Comparison of ENCODE assay signal across 17 cellular contexts in genomic region chr14:51889851-51890250, GRCh38. TPM values are rescaled to one million over a fixed set of nuclear protein-coding genes. Genes with fewer than 3 reads are reported as not detected.
DNase-seq lines count a peak whose midpoint lies in the region; ATAC-seq, FAIRE-seq and TF ChIP-seq lines count a peak whose summit lies in the region.
"Had no signal": no experiment of that assay in that cellular context is flagged by ENCODE, and none has a peak within 500 bp of the region (broad histone marks: within the 10 kb centered on the region; RNA-seq: fewer than 3 reads in every experiment).

No MANE protein-coding gene starts in this region.

- H4K20me1 ChIP-seq in GM12878 (ENCODE audit: control insufficient read depth, insufficient read depth): no peaks in the 10 kb centered on the region

- peak; percentile 25; the same call in 2 of the 3 replicates for ATAC-seq in GM12878
- ATAC-seq in natural killer cell: peak; percentile 6 to 55 (median 11)
- ATAC-seq: psoas muscle had no signal

- H3K36me3 Mint-ChIP-seq in activated CD4-positive, alpha-beta T cell treated with anti-CD3 and anti-CD28 coated beads, Interleukin-2, amount 10 ng/mL, durations not matched to agents 7 days and 5 days (ENCODE audit: low read depth): peaks cover 71% of the 10 kb centered on the region
- peaks cover 10% of the 10 kb centered on the region for H3K36me3 Mint-ChIP-seq in natural killer cell

- H3K4me3 ChIP-seq in GM12878: no peak overlapping the region
- no peak overlapping the region for H3K4me3 ChIP-seq in lower leg skin (ENCODE audit: low read depth, poor library complexity, severe bottlenecking)
- H3K4me3 ChIP-seq: adrenal gland, coronary artery, Peyer's patch, psoas muscle, upper lobe of left lung had no signal

- no peak overlapping the region for H3K9ac ChIP-seq in GM12878 (ENCODE audit: control insufficient read depth, insufficient read depth, low read length)

- peaks cover 55% of the 10 kb centered on the region for H3K4me1 Mint-ChIP-seq in activated CD4-positive, alpha-beta T cell treated with anti-CD3 and anti-CD28 coated beads, Interleukin-2, amount 10 ng/mL, durations not matched to agents 7 days and 5 days
- H3K4me1 Mint-ChIP-seq in natural killer cell: peaks cover 87 to 98% of the 10 kb centered on the region in 2 donors

- no TSS peak for BruUV-seq in GM12878 (replicated peaks; lab: Mats Ljungman, UMichigan)

- RAD21 ChIA-PET in GM12878 (lab: Charles Lee; ENCODE audit: unreplicated experiment): interaction anchor here (0.8 to 2.8 kb wide), 3 partner anchors 9 to 46 kb away, joined by 3 to 12 read pairs (median 4); partner anchors contain the start of gene GNG2

- H2AFZ ChIP-seq in GM12878 (ENCODE audit: control insufficient read depth, low read depth, low read length): no peak overlapping the region; the same call in 1 of the 2 replicates

- peaks cover 3% of the 10 kb centered on the region for H3K4me1 ChIP-seq in GM12878 (ENCODE audit: control insufficient read depth, insufficient read depth, low read length)
- H3K4me1 ChIP-seq: psoas muscle had no signal

- peaks cover 4% of the 10 kb centered on the region for H3K9me3 Mint-ChIP-seq in activated CD4-positive, alpha-beta T cell treated with anti-CD3 and anti-CD28 coated beads, Interleukin-2, amount 10 ng/mL, durations not matched to agents 7 days and 5 days
- no peaks in the 10 kb centered on the region for H3K9me3 Mint-ChIP-seq in natural killer cell

- no peaks in the 10 kb centered on the region for H3K27me3 Mint-ChIP-seq in activated CD4-positive, alpha-beta T cell treated with anti-CD3 and anti-CD28 coated beads, Interleukin-2, amount 10 ng/mL, durations not matched to agents 7 days and 5 days
- H3K27me3 Mint-ChIP-seq in natural killer cell (ENCODE audit: low read depth in 2 of 2): no peaks in the 10 kb centered on the region

- DNase-seq in activated CD4-positive, alpha-beta T cell treated with anti-CD3 and anti-CD28 coated beads, Interleukin-2, amount 10 ng/mL, durations not matched to agents 7 days and 5 days: no peak
- DNase-seq in activated CD4-positive, alpha-beta T cell treated with anti-CD3 and anti-CD28 coated beads for 4 hours: no peak
- DNase-seq in NCI-H2081 treated with DMSO at 0.1 percent for 48 hours (lab: John Stamatoyannopoulos, UW) (peak; percentile 58), GM12878 (ENCODE audit: low read depth, low spot score) (no peak), natural killer cell (no peak), lower leg skin (ENCODE audit: low spot score in 2 of 2) (no peak), GM19240 (ENCODE audit: insufficient read length, low spot score) (no peak)
- DNase-seq in stimulated activated CD4-positive, alpha-beta T cell treated with anti-CD3 and anti-CD28 coated beads, Interleukin-2, amount 100 ng/mL, for 24 hours: no peak
- DNase-seq: activated CD4-positive, alpha-beta T cell treated with anti-CD3 and anti-CD28 coated beads for 48 hours; adrenal gland; DMS53; NCI-H1048; NCI-H510A treated with DMSO at 0.1 percent for 48 hours; Peyer's patch; psoas muscle; upper lobe of left lung had no signal

- H3K79me2 ChIP-seq in GM12878 (ENCODE audit: control insufficient read depth, insufficient read depth, low read length): peaks cover 1% of the 10 kb centered on the region

- no peak overlapping the region for H3K27ac ChIP-seq in GM12878 (ENCODE audit: control insufficient read depth, insufficient read depth)
- H3K27ac ChIP-seq: adrenal gland, coronary artery, Peyer's patch, psoas muscle, upper lobe of left lung had no signal

- CTCF ChIA-PET in activated CD4-positive, alpha-beta T cell treated with anti-CD3 and anti-CD28 coated beads, Interleukin-2, amount 10 ng/mL, durations not matched to agents 7 days and 5 days (lab: Charles Lee): interaction anchor here (1.5 kb wide), 1 partner anchor 9 kb away, joined by 5 read pairs; no protein-coding TSS in a partner anchor
- CTCF ChIA-PET in GM12878 (lab: Yijun Ruan, JAX): interaction anchor here (1.3 kb wide), 3 partner anchors 14 to 89 kb away, joined by 3 to 7 read pairs (median 3); no protein-coding TSS in a partner anchor

- TF ChIP-seq RAD21 in GM12878 (IDR thresholded peaks at IDR 0.05; ENCODE audit: insufficient read depth, low read depth, low read length): no peak

- no peak overlapping the region for H3K4me3 Mint-ChIP-seq in activated CD4-positive, alpha-beta T cell treated with anti-CD3 and anti-CD28 coated beads, Interleukin-2, amount 10 ng/mL, durations not matched to agents 7 days and 5 days
- peak overlapping the region; percentile 66 for H3K4me3 Mint-ChIP-seq in natural killer cell

- SMC1A ChIA-PET in GM12878 (lab: Charles Lee; ENCODE audit: uncharacterized antibody, unreplicated experiment): interaction anchor here (0.9 to 1.5 kb wide), 7 partner anchors 11 to 61 kb away, joined by 3 to 6 read pairs (median 4); no protein-coding TSS in a partner anchor

- FAIRE-seq in GM12878 (lab: Jason Lieb, UNC): no peak

- H3K4me2 ChIP-seq in GM12878 (ENCODE audit: control insufficient read depth, insufficient read depth): peak overlapping the region; percentile 22; the same call in 1 of the 2 replicates

- no peak for TF ChIP-seq CTCF in GM12878 (IDR thresholded peaks at IDR 0.05 in 2 of 3, conservative IDR thresholded peaks at IDR 0.05 in 1 of 3; ENCODE audit: control insufficient read depth in 2 of 3, extremely low read depth in 1 of 3, insufficient read depth in 1 of 3, low read depth in 3 of 3, low read length in 3 of 3)
- no peak for TF ChIP-seq CTCF in natural killer cell (IDR thresholded peaks at IDR 0.05)
- TF ChIP-seq CTCF in lower leg skin (IDR thresholded peaks at IDR 0.05): no peak

- intact Hi-C loops in GM12878 (cut with micrococcal nuclease; ENCODE audit: unreplicated experiment): no loop called here
- intact Hi-C loops in natural killer cell (cut with micrococcal nuclease): no loop called here
- intact Hi-C loops in lower leg skin (cut with DNase I; ENCODE audit: low total_unique reads): no loop called here

- POLR2A ChIA-PET in activated CD4-positive, alpha-beta T cell treated with anti-CD3 and anti-CD28 coated beads, Interleukin-2, amount 10 ng/mL, durations not matched to agents 7 days and 5 days (lab: Charles Lee): no interaction called here
- POLR2A ChIA-PET in GM12878 (lab: Charles Lee): interaction anchor here (0.6 to 1.3 kb wide), 3 partner anchors 21 to 1948 kb away, joined by 3 to 8 read pairs (median 3); no protein-coding TSS in a partner anchor

- TF ChIP-seq POLR2A in GM12878 (IDR thresholded peaks at IDR 0.05; ENCODE audit: low read depth, low read length): no peak
- no peak for TF ChIP-seq POLR2A in lower leg skin (IDR thresholded peaks at IDR 0.05)

- WGBS in GM12878 (ENCODE audit: insufficient coverage, insufficient replicate concordance, low lambda C conversion rate, missing lambda C conversion rate): 98% methylated on average over 2 of the region's 2 CpGs
- WGBS in lower leg skin, 2 donors: 76 to 84% methylated on average over 2 of the region's 2 CpGs

- no peaks in the 10 kb centered on the region for H3K27me3 ChIP-seq in GM12878 (replicated peaks in 1 of 2; ENCODE audit: control insufficient read depth in 2 of 2, insufficient read depth in 2 of 2, low read length in 1 of 2)
- H3K27me3 ChIP-seq: adrenal gland, Peyer's patch, upper lobe of left lung had no signal

- H3K36me3 ChIP-seq in GM12878 (ENCODE audit: control insufficient read depth in 2 of 2, insufficient read depth in 2 of 2, low read length in 1 of 2): peaks cover 0 to 4% of the 10 kb centered on the region in 2 experiments; a peak in 2 of 4 replicates
- H3K36me3 ChIP-seq: adrenal gland, Peyer's patch, upper lobe of left lung had no signal

- TF ChIP-seq EP300 in GM12878 (IDR thresholded peaks at IDR 0.05; ENCODE audit: borderline replicate concordance in 1 of 2, control insufficient read depth in 1 of 2, low read depth in 2 of 2, low read length in 2 of 2): no peak

- H3K27ac Mint-ChIP-seq in activated CD4-positive, alpha-beta T cell treated with anti-CD3 and anti-CD28 coated beads, Interleukin-2, amount 10 ng/mL, durations not matched to agents 7 days and 5 days: peak overlapping the region; percentile 42
- H3K27ac Mint-ChIP-seq in natural killer cell: peak overlapping the region; percentile 94 to 99

- H3K9me3 ChIP-seq in GM12878 (replicated peaks; ENCODE audit: control insufficient read depth, insufficient read depth, low read length): no peaks in the 10 kb centered on the region; the same call in 1 of the 3 replicates
- H3K9me3 ChIP-seq: adrenal gland, Peyer's patch, psoas muscle, upper lobe of left lung had no signal

- in situ Hi-C loops in GM12878 (cut with MboI): no loop called here

TF ChIP-seq in GM12878, 131 proteins besides CTCF, POLR2A, EP300 and RAD21 (continues in another document):
- TF ChIP-seq NFXL1 (IDR thresholded peaks at IDR 0.05; ENCODE audit: borderline replicate concordance): no peak

RNA-seq across cellular contexts. Expression of gene GNG2, which starts 29.4 kb away (rescaled TPM):
- total RNA-seq in activated CD4-positive, alpha-beta T cell treated with anti-CD3 and anti-CD28 coated beads, Interleukin-2, amount 10 ng/mL, durations not matched to agents 7 days and 5 days: 100 to 1,000 TPM; 248 to 260 TPM
- 73.6 and 83.0 TPM in 2 replicates for total RNA-seq in GM12878 (2013; cell fraction: nucleolus; rRNA removed)
- total RNA-seq in GM12878 (2014; rRNA removed): 63.5 and 80.8 TPM in 2 replicates
- total RNA-seq in GM12878 (2014; rRNA removed; fragmentation: Illumina TruSeq; extraction: Trizol): 86.5 and 91.9 TPM in 2 replicates
- 103 and 107 TPM in 2 replicates for total RNA-seq in GM12878 (2021)
- 19.7 TPM for polyA plus RNA-seq in GM12878 (2011; ENCODE audit: low read depth)
- polyA plus RNA-seq in GM12878 (2011; rRNA removed): 62.2 and 80.3 TPM in 2 replicates
- polyA plus RNA-seq in GM12878 (2011; cell fraction: cytosol; rRNA removed): 28.3 and 31.9 TPM in 2 replicates
- polyA plus RNA-seq in GM12878 (2011; cell fraction: nucleus; rRNA removed): 12.3 and 13.8 TPM in 2 replicates
- 40.5 and 43.9 TPM in 2 replicates for polyA plus RNA-seq in GM12878 (2012)
- 114 and 139 TPM in 2 replicates for polyA plus RNA-seq in GM12878 (2014; fragmentation: Illumina TruSeq; extraction: Trizol)
- 10 to 100 TPM; 31.6 to 42.0 TPM for polyA plus RNA-seq in GM12878 (2014; fragmentation: Nextera tagmentation; extraction: Ambion mirVana)
- 78.6 and 84.7 TPM in 2 replicates for polyA plus RNA-seq in GM12878 (2014; rRNA removed)
- polyA plus RNA-seq in GM12878 (2016; fragmentation: Nextera tagmentation; extraction: Ambion mirVana): 10 to 100 TPM; 63.4 to 69.2 TPM
- polyA minus RNA-seq in GM12878 (2011; rRNA and poly(A)+ RNA removed): 38.2 and 38.9 TPM in 2 replicates
- polyA minus RNA-seq in GM12878 (2011; cell fraction: cytosol; rRNA and poly(A)+ RNA removed): 12.3 and 14.1 TPM in 2 replicates
- polyA minus RNA-seq in GM12878 (2011; cell fraction: nucleus; rRNA and poly(A)+ RNA removed): 11.2 and 18.9 TPM in 2 replicates
- total RNA-seq in natural killer cell: 100 to 1,000 TPM; 552 to 653 (median 582) TPM
- 1 to 10 TPM; 4.0 to 6.6 (median 5.0) TPM for total RNA-seq in lower leg skin

Comparison
In these comparisons a context has a peak if more than half of its experiments do, and no peak if none do; other contexts are left out.
1. RNA of gene GNG2, which starts 29.4 kb away (total RNA-seq): 552 to 653 TPM in natural killer cell, 248 to 260 TPM in activated CD4-positive, alpha-beta T cell treated with anti-CD3 and anti-CD28 coated beads, Interleukin-2, amount 10 ng/mL, durations not matched to agents 7 days and 5 days and 63.5 to 107 TPM in GM12878; 4.0 to 6.6 TPM in lower leg skin; every median in the first group is over 4 times any median in the second.